Comparison of ENCODE assay signal across 18 cellular contexts in the genomic region with DNA sequence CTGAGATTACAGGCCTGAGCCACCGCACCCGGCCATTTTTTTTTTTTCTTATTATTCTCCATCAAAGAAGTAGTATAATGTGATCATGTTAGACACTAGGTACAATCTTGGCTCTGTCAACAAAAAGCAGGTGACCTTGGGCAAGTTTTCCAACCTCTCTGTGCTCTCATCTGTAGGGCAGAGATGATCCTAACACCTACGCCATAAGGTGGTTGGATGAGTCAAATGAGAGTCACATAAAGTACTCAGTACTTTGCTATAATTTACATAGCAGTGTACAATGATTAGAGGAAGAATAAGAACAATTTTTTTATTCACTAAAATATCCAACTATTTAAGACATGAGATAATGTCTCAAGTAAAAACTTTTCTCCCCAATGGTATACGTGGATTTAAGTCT.
A peak's percentile ranks its signal among the peaks of the same experiment; 100 is the strongest.
DNase-seq lines count a peak whose midpoint lies in the region; ATAC-seq, FAIRE-seq and TF ChIP-seq lines count a peak whose summit lies in the region.
"Had no signal": no experiment of that assay in that cellular context is flagged by ENCODE, and none has a peak within 500 bp of the region (broad histone marks: within the 10 kb centered on the region; RNA-seq: fewer than 3 reads in every experiment).

No MANE protein-coding gene starts in this region.

- no peak for TF ChIP-seq CTCF in bronchial epithelial cell (IDR thresholded peaks at IDR 0.05; ENCODE audit: insufficient read depth, low read length, severe bottlenecking)

- H3K4me3 Mint-ChIP-seq in activated naive CD4-positive, alpha-beta T cell treated with anti-CD3 and anti-CD28 coated beads, Interleukin-2, amount 10 ng/mL, durations not matched to agents 7 days and 5 days: no peak overlapping the region
- H3K4me3 Mint-ChIP-seq: CD14-positive monocyte had no signal

- CTCF ChIA-PET in activated naive CD4-positive, alpha-beta T cell treated with anti-CD3 and anti-CD28 coated beads, Interleukin-2, amount 10 ng/mL, durations not matched to agents 7 days and 5 days (lab: Charles Lee): interaction anchor here (1.0 to 1.3 kb wide), 2 partner anchors 20 to 88 kb away, joined by 3 read pairs; no protein-coding TSS in a partner anchor

- peaks cover 4% of the 10 kb centered on the region for H3K27me3 Mint-ChIP-seq in activated naive CD4-positive, alpha-beta T cell treated with anti-CD3 and anti-CD28 coated beads, Interleukin-2, amount 10 ng/mL, durations not matched to agents 7 days and 5 days

- H3K4me3 ChIP-seq in bronchial epithelial cell (ENCODE audit: low read depth, low read length): no peak overlapping the region
- H3K4me3 ChIP-seq: HAP-1 had no signal

- H3K9me3 Mint-ChIP-seq in activated naive CD4-positive, alpha-beta T cell treated with anti-CD3 and anti-CD28 coated beads, Interleukin-2, amount 10 ng/mL, durations not matched to agents 7 days and 5 days: no peaks in the 10 kb centered on the region

- no peaks in the 10 kb centered on the region for H3K36me3 ChIP-seq in bronchial epithelial cell (ENCODE audit: control insufficient read depth, insufficient read depth, low read length)
- H3K36me3 ChIP-seq: HAP-1 had no signal

- no peak overlapping the region for H3K27ac Mint-ChIP-seq in activated naive CD4-positive, alpha-beta T cell treated with anti-CD3 and anti-CD28 coated beads, Interleukin-2, amount 10 ng/mL, durations not matched to agents 7 days and 5 days
- H3K27ac Mint-ChIP-seq: CD14-positive monocyte had no signal

- H3K4me1 Mint-ChIP-seq in activated naive CD4-positive, alpha-beta T cell treated with anti-CD3 and anti-CD28 coated beads, Interleukin-2, amount 10 ng/mL, durations not matched to agents 7 days and 5 days: no peaks in the 10 kb centered on the region

- no peak for DNase-seq in activated CD4-positive, CD25-positive, alpha-beta regulatory T cell treated with anti-CD3 and anti-CD28 coated beads, Interleukin-2, amount 50 U/mL, for 72 hours
- peak; percentile 14 for DNase-seq in ELR (ENCODE audit: low read depth)
- peak; percentile 86 for DNase-seq in bronchial epithelial cell (ENCODE audit: low read depth)
- peak; percentile 45 for DNase-seq in kidney tubule cell (ENCODE audit: low spot score)
- DNase-seq in DMS79 (lab: John Stamatoyannopoulos, UW): no peak
- no peak for DNase-seq in activated naive CD4-positive, alpha-beta T cell treated with anti-CD3 and anti-CD28 coated beads, Interleukin-2, amount 10 ng/mL, durations not matched to agents 7 days and 5 days
- no peak for DNase-seq in pons (ENCODE audit: low spot score)
- DNase-seq: AML-193, GF-D8, NCI-H1417, NCI-H187 treated with DMSO at 0.1 percent for 48 hours, NCI-H226, NCI-H524, NCI-H82, RPMI8226 had no signal

- H3K27me3 ChIP-seq in bronchial epithelial cell (ENCODE audit: control insufficient read depth, insufficient read depth, low read length): no peaks in the 10 kb centered on the region

- FAIRE-seq in bronchial epithelial cell (lab: Jason Lieb, UNC): no peak

- ATAC-seq in activated CD4-positive, CD25-positive, alpha-beta regulatory T cell treated with anti-CD3 and anti-CD28 coated beads, Interleukin-2, amount 50 U/mL, for 24 hours: peak; percentile 46 to 70

- no peaks in the 10 kb centered on the region for H3K36me3 Mint-ChIP-seq in activated naive CD4-positive, alpha-beta T cell treated with anti-CD3 and anti-CD28 coated beads, Interleukin-2, amount 10 ng/mL, durations not matched to agents 7 days and 5 days
- H3K36me3 Mint-ChIP-seq: CD14-positive monocyte had no signal

Comparison
In these comparisons a context has a peak if more than half of its experiments do, and no peak if none do; other contexts are left out.
1. DNase-seq: peak in ELR (single experiment), bronchial epithelial cell (single experiment) and kidney tubule cell (single experiment); none in activated CD4-positive, CD25-positive, alpha-beta regulatory T cell treated with anti-CD3 and anti-CD28 coated beads, Interleukin-2, amount 50 U/mL, for 72 hours (single experiment), DMS79 (single experiment), activated naive CD4-positive, alpha-beta T cell treated with anti-CD3 and anti-CD28 coated beads, Interleukin-2, amount 10 ng/mL, durations not matched to agents 7 days and 5 days (single experiment) and pons (single experiment).